In genomic region chr3:139302801-139303113, GRCh38 we compare ENCODE assay signal across 1 cellular context.
TF ChIP-seq lines count a peak whose summit lies in the region.

No MANE protein-coding gene starts in this region.

TF ChIP-seq in IMR-90, 13 proteins besides CTCF, POLR2A, EP300 and RAD21:
- TF ChIP-seq SMC3 (IDR thresholded peaks at IDR 0.05; ENCODE audit: low read depth, low read length) (no peak), CEBPB (IDR thresholded peaks at IDR 0.05; ENCODE audit: low read depth, low read length) (no peak), MAZ (IDR thresholded peaks at IDR 0.05; ENCODE audit: borderline replicate concordance, low read depth, low read length) (no peak), NFE2L2 (IDR thresholded peaks at IDR 0.05; ENCODE audit: low read depth, low read length) (no peak), ELK1 (IDR thresholded peaks at IDR 0.05; ENCODE audit: borderline replicate concordance, low read depth, low read length) (no peak), FOS (IDR thresholded peaks at IDR 0.05; ENCODE audit: low read depth, low read length) (no peak), MXI1 (IDR thresholded peaks at IDR 0.05; ENCODE audit: borderline replicate concordance, low read depth, low read length) (no peak)
